Comparison of ENCODE assay signal across 9 cellular contexts in genomic region chr12:21998295-21998694, GRCh38. TPM values are rescaled to one million over a fixed set of nuclear protein-coding genes. Genes with fewer than 3 reads are reported as not detected.
"Had no signal": no experiment of that assay in that cellular context is flagged by ENCODE, and none has a peak within 500 bp of the region (broad histone marks: within the 10 kb centered on the region; RNA-seq: fewer than 3 reads in every experiment).

No MANE protein-coding gene starts in this region.

- H3K4me3 ChIP-seq: GM12878 had no signal

- FAIRE-seq: G401.6, GM12878, GM12891, GM12892, GM18507, GM19239 had no signal

- ATAC-seq: GM12878 had no signal

- DNase-seq: GDM1, GF-D8 had no signal

RNA-seq across cellular contexts. Expression of gene ABCC9, which starts 57.1 kb away (rescaled TPM):
- total RNA-seq: G401 had no signal
